Comparison of ENCODE assay signal across 1 cellular context in the genomic region with DNA sequence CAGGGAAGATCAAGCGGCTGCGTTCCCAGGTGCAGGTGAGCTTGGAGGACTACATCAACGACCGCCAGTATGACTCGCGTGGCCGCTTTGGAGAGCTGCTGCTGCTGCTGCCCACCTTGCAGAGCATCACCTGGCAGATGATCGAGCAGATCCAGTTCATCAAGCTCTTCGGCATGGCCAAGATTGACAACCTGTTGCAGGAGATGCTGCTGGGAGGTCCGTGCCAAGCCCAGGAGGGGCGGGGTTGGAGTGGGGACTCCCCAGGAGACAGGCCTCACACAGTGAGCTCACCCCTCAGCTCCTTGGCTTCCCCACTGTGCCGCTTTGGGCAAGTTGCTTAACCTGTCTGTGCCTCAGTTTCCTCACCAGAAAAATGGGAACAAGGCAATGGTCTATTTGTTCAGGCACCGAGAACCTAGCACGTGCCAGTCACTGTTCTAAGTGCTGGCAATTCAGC.
TF ChIP-seq lines count a peak whose summit lies in the region.

No MANE protein-coding gene starts in this region.

TF ChIP-seq in HepG2, 621 proteins besides CTCF, POLR2A, EP300 and RAD21 (continued from another document):
- no peak for TF ChIP-seq ZNF484 (CRISPR knock-in tag; IDR thresholded peaks at IDR 0.05; ENCODE audit: borderline replicate concordance, low read depth)
- peak; percentile 81 for TF ChIP-seq ZMYM3 (CRISPR knock-in tag; IDR thresholded peaks at IDR 0.05)
- TF ChIP-seq, protein P1, sequence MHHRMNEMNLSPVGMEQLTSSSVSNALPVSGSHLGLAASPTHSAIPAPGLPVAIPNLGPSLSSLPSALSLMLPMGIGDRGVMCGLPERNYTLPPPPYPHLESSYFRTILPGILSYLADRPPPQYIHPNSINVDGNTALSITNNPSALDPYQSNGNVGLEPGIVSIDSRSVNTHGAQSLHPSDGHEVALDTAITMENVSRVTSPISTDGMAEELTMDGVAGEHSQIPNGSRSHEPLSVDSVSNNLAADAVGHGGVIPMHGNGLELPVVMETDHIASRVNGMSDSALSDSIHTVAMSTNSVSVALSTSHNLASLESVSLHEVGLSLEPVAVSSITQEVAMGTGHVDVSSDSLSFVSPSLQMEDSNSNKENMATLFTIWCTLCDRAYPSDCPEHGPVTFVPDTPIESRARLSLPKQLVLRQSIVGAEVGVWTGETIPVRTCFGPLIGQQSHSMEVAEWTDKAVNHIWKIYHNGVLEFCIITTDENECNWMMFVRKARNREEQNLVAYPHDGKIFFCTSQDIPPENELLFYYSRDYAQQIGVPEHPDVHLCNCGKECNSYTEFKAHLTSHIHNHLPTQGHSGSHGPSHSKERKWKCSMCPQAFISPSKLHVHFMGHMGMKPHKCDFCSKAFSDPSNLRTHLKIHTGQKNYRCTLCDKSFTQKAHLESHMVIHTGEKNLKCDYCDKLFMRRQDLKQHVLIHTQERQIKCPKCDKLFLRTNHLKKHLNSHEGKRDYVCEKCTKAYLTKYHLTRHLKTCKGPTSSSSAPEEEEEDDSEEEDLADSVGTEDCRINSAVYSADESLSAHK (CRISPR knock-in tag; IDR thresholded peaks at IDR 0.05; ENCODE audit: borderline replicate concordance): no peak
- no peak for TF ChIP-seq MYPOP (CRISPR knock-in tag; IDR thresholded peaks at IDR 0.05)
- TF ChIP-seq ZNF432 (CRISPR knock-in tag; IDR thresholded peaks at IDR 0.05; ENCODE audit: borderline replicate concordance): 0 out of 2 replicates have a peak, but pooled peaks have one; percentile 29
- no peak for TF ChIP-seq TSC22D2 (CRISPR knock-in tag; IDR thresholded peaks at IDR 0.05; ENCODE audit: borderline replicate concordance)
- TF ChIP-seq ZFP91 (CRISPR knock-in tag; IDR thresholded peaks at IDR 0.05; ENCODE audit: borderline replicate concordance): peak; percentile 38; the same call in 1 of the 2 replicates
- TF ChIP-seq CAMTA2 (CRISPR knock-in tag; IDR thresholded peaks at IDR 0.05; ENCODE audit: borderline replicate concordance): no peak
- TF ChIP-seq MYC (CRISPR knock-in tag; IDR thresholded peaks at IDR 0.05; ENCODE audit: borderline replicate concordance): peak; percentile 23; the same call in 1 of the 2 replicates
- no peak for TF ChIP-seq MXD3 (CRISPR knock-in tag; IDR thresholded peaks at IDR 0.05)
- TF ChIP-seq AGO2 (optimal IDR thresholded peaks at IDR 0.05; ENCODE audit: low read depth, low read length): peak; percentile 78
- 0 out of 2 replicates have a peak, but pooled peaks have one; percentile 70 for TF ChIP-seq SRY (CRISPR knock-in tag; IDR thresholded peaks at IDR 0.05)
